15 cellular contexts compared by ENCODE assay signal in genomic region chr2:48424866-48425265, GRCh38. TPM values are rescaled to one million over a fixed set of nuclear protein-coding genes. Genes with fewer than 3 reads are reported as not detected.
DNase-seq lines count a peak whose midpoint lies in the region; ATAC-seq and TF ChIP-seq lines count a peak whose summit lies in the region.
"Had no signal": no experiment of that assay in that cellular context is flagged by ENCODE, and none has a peak within 500 bp of the region (broad histone marks: within the 10 kb centered on the region; RNA-seq: fewer than 3 reads in every experiment).

No MANE protein-coding gene starts in this region.

- H3K27ac ChIP-seq in substantia nigra (ENCODE audit: low read depth, low read length, poor library complexity, severe bottlenecking): peak overlapping the region; percentile 64
- H3K27ac ChIP-seq: C4-2B had no signal

- no peaks in the 10 kb centered on the region for H3K27me3 Mint-ChIP-seq in CD14-positive monocyte (ENCODE audit: low read depth in 3 of 3)

- DNase-seq in SK-MEL-5 (ENCODE audit: low read depth, low spot score) (peak; percentile 63), foreskin melanocyte (peak; percentile 81), midbrain (lab: John Stamatoyannopoulos, UW) (peak; percentile 38), substantia nigra (lab: John Stamatoyannopoulos, UW) (peak in 26 of 49 donors; percentile 6 to 73 (median 25)), CD14-positive monocyte (ENCODE audit: low spot score) (no peak), NCI-H446 treated with DMSO at 0.1 percent for 48 hours (lab: John Stamatoyannopoulos, UW) (no peak)
- DNase-seq in stimulated activated CD4-positive, alpha-beta T cell treated with anti-CD3 and anti-CD28 coated beads, Interleukin-4, amount 100 ng/mL, for 4 hours: no peak
- DNase-seq: BE2C; CD8-positive, alpha-beta T cell; DMS 273 treated with DMSO at 0.1 percent for 48 hours; H7 had no signal

- no peak for TF ChIP-seq CTCF in CD14-positive monocyte (IDR thresholded peaks at IDR 0.05)

- no peak overlapping the region for H3K4me3 Mint-ChIP-seq in CD14-positive monocyte
- H3K4me3 Mint-ChIP-seq: CD8-positive, alpha-beta T cell; GM23338; IgD-negative memory B cell had no signal

- no peak for ATAC-seq in HG02884 (IDR thresholded peaks at IDR 0.05; ENCODE audit: unreplicated experiment)
- ATAC-seq: CD8-positive, alpha-beta T cell; GM23338 had no signal

- H3K9me3 Mint-ChIP-seq in CD14-positive monocyte: no peaks in the 10 kb centered on the region
- H3K9me3 Mint-ChIP-seq: CD8-positive, alpha-beta T cell; GM23338; IgD-negative memory B cell had no signal

- H3K27ac Mint-ChIP-seq in CD14-positive monocyte: no peak overlapping the region
- H3K27ac Mint-ChIP-seq: CD8-positive, alpha-beta T cell; GM23338; IgD-negative memory B cell had no signal

- no peaks in the 10 kb centered on the region for H3K36me3 Mint-ChIP-seq in CD14-positive monocyte
- H3K36me3 Mint-ChIP-seq: CD8-positive, alpha-beta T cell; IgD-negative memory B cell had no signal

- intact Hi-C loops in CD14-positive monocyte (cut with micrococcal nuclease): loop anchor here (5.0 kb wide), 1 partner anchor 568 kb away; no protein-coding TSS in a partner anchor

- peaks cover 17% of the 10 kb centered on the region for H3K4me1 Mint-ChIP-seq in CD14-positive monocyte

- in situ Hi-C loops in SK-MEL-5 (cut with HindIII; ENCODE audit: low pct_unique_long_range_greater_than_20kb, low sequenced_read_pairs): no loop called here

RNA-seq across cellular contexts. Expression of gene PPP1R21, which starts 15.7 kb away (rescaled TPM):
- total RNA-seq in SK-MEL-5 (2014; rRNA removed; shearing (Covaris generic)): 11.8 and 13.7 TPM in 2 replicates
- 18.6 and 29.7 TPM in 2 replicates for polyA plus RNA-seq in SK-MEL-5 (2015; cell fraction: cytosol; rRNA removed)
- 47.3 and 81.2 TPM in 2 replicates for polyA plus RNA-seq in SK-MEL-5 (2015; cell fraction: nucleus; rRNA removed)
- 10 to 100 TPM; 11.8 to 18.2 TPM for polyA plus RNA-seq in CD14-positive monocyte

Comparison
In these comparisons a context has a peak if more than half of its experiments do, and no peak if none do; other contexts are left out.
1. DNase-seq: peak in SK-MEL-5 (single experiment), foreskin melanocyte (single experiment), midbrain (single experiment) and substantia nigra (26 of 49); none in CD14-positive monocyte (single experiment), stimulated activated CD4-positive, alpha-beta T cell treated with anti-CD3 and anti-CD28 coated beads, Interleukin-4, amount 100 ng/mL, for 4 hours (0 of 2) and NCI-H446 treated with DMSO at 0.1 percent for 48 hours (single experiment).